In genomic region chr2:221518201-221518936, GRCh38 we compare ENCODE assay signal across 9 cellular contexts. TPM values are rescaled to one million over a fixed set of nuclear protein-coding genes. Genes with fewer than 3 reads are reported as not detected.
A peak's percentile ranks its signal among the peaks of the same experiment; 100 is the strongest.
DNase-seq lines count a peak whose midpoint lies in the region; ATAC-seq, FAIRE-seq and TF ChIP-seq lines count a peak whose summit lies in the region.
"Had no signal": no experiment of that assay in that cellular context is flagged by ENCODE, and none has a peak within 500 bp of the region (broad histone marks: within the 10 kb centered on the region; RNA-seq: fewer than 3 reads in every experiment).

No MANE protein-coding gene starts in this region.

- intact Hi-C loops in GM12878 (cut with micrococcal nuclease; ENCODE audit: unreplicated experiment) (loop anchor here (2.0 to 5.0 kb wide), 2 partner anchors 39 to 54 kb away; partner anchors contain the start of gene EPHA4), stomach (cut with DNase I; ENCODE audit: low total_unique reads) (no loop called here)

- H3K36me3 ChIP-seq in GM12878 (ENCODE audit: control insufficient read depth in 2 of 2, insufficient read depth in 2 of 2, low read length in 1 of 2): no peaks in the 10 kb centered on the region
- H3K36me3 ChIP-seq in stomach: no peaks in the 10 kb centered on the region
- H3K36me3 ChIP-seq: cardiac muscle cell had no signal

- H3K27me3 ChIP-seq in GM12878 (replicated peaks in 1 of 2; ENCODE audit: control insufficient read depth in 2 of 2, insufficient read depth in 2 of 2, low read length in 1 of 2) (no peaks in the 10 kb centered on the region), stomach (no peaks in the 10 kb centered on the region)
- H3K27me3 ChIP-seq: cardiac muscle cell had no signal

- in situ Hi-C loops in GM12878 (cut with MboI): no loop called here

- H3K4me2 ChIP-seq in GM12878 (ENCODE audit: control insufficient read depth, insufficient read depth): peak overlapping the region; percentile 73

- SMC1A ChIA-PET in GM12878 (lab: Charles Lee; ENCODE audit: uncharacterized antibody, unreplicated experiment): no interaction called here

- TF ChIP-seq EP300 in GM12878 (IDR thresholded peaks at IDR 0.05; ENCODE audit: borderline replicate concordance in 1 of 2, control insufficient read depth in 1 of 2, low read depth in 2 of 2, low read length in 2 of 2) (peak in 1 of 2 experiments; percentile 81; a peak in 2 of 4 replicates), stomach (IDR thresholded peaks at IDR 0.05) (no peak)

- no peak for FAIRE-seq in GM12878 (lab: Jason Lieb, UNC)
- no peak for FAIRE-seq in GM19239 (lab: Jason Lieb, UNC)

- no peak for TF ChIP-seq RAD21 in GM12878 (IDR thresholded peaks at IDR 0.05; ENCODE audit: insufficient read depth, low read depth, low read length)

- ATAC-seq in GM19463 (IDR thresholded peaks at IDR 0.05; ENCODE audit: unreplicated experiment): peak; percentile 45
- peak; percentile 40 for ATAC-seq in HG03442 (IDR thresholded peaks at IDR 0.05; ENCODE audit: unreplicated experiment)
- ATAC-seq in GM12878: peak; percentile 78

- no peak for TF ChIP-seq POLR2A in GM12878 (IDR thresholded peaks at IDR 0.05; ENCODE audit: low read depth, low read length)
- TF ChIP-seq POLR2A in stomach (IDR thresholded peaks at IDR 0.05): no peak

- H3K4me1 ChIP-seq in GM12878 (ENCODE audit: control insufficient read depth, insufficient read depth, low read length) (peaks cover 27% of the 10 kb centered on the region), stomach (peaks cover 30 to 49% (median 39%) of the 10 kb centered on the region in 4 donors)

- H3K4me3 ChIP-seq in GM12878 (no peak overlapping the region), stomach (peak overlapping the region in 2 of 4 donors; percentile 1 to 2)
- H3K4me3 ChIP-seq: cardiac muscle cell had no signal

- BruUV-seq in GM12878 (replicated peaks; lab: Mats Ljungman, UMichigan): no TSS peak

- peak overlapping the region; percentile 39 for H3K27ac ChIP-seq in GM12878 (ENCODE audit: control insufficient read depth, insufficient read depth)
- H3K27ac ChIP-seq in stomach: peak overlapping the region in 4 of 5 donors; percentile 25 to 61 (median 50)
- H3K27ac ChIP-seq: cardiac muscle cell had no signal

- TF ChIP-seq CTCF in GM12878 (IDR thresholded peaks at IDR 0.05 in 2 of 3, conservative IDR thresholded peaks at IDR 0.05 in 1 of 3; ENCODE audit: control insufficient read depth in 2 of 3, extremely low read depth in 1 of 3, insufficient read depth in 1 of 3, low read depth in 3 of 3, low read length in 3 of 3): no peak
- TF ChIP-seq CTCF in stomach (IDR thresholded peaks at IDR 0.05): no peak

- POLR2A ChIA-PET in GM12878 (lab: Charles Lee): no interaction called here

- no peaks in the 10 kb centered on the region for H3K9me3 ChIP-seq in GM12878 (replicated peaks; ENCODE audit: control insufficient read depth, insufficient read depth, low read length)
- H3K9me3 ChIP-seq in stomach: no peaks in the 10 kb centered on the region

- RAD21 ChIA-PET in GM12878 (lab: Charles Lee; ENCODE audit: unreplicated experiment): no interaction called here

- H3K79me2 ChIP-seq in GM12878 (ENCODE audit: control insufficient read depth, insufficient read depth, low read length): no peaks in the 10 kb centered on the region

- WGBS in GM12878 (ENCODE audit: insufficient coverage, insufficient replicate concordance, low lambda C conversion rate, missing lambda C conversion rate): 2% methylated on average over 7 of the region's 7 CpGs
- 26 to 48% (median 35%) methylated on average over 7 of the region's 7 CpGs for WGBS in stomach, 5 donors

- H2AFZ ChIP-seq in GM12878 (ENCODE audit: control insufficient read depth, low read depth, low read length): peak overlapping the region; percentile 50

- H4K20me1 ChIP-seq in GM12878 (ENCODE audit: control insufficient read depth, insufficient read depth): no peaks in the 10 kb centered on the region

- CTCF ChIA-PET in GM12878 (lab: Yijun Ruan, JAX): interaction anchor here (0.5 to 1.0 kb wide), 3 partner anchors 11 to 257 kb away, joined by 3 to 4 read pairs (median 3); no protein-coding TSS in a partner anchor

- peak; percentile 18 for DNase-seq in Daoy (ENCODE audit: low read depth)
- no peak for DNase-seq in GM12878 (ENCODE audit: low read depth, low spot score)
- no peak for DNase-seq in stomach
- DNase-seq in GM19239 (ENCODE audit: insufficient read length, low spot score): no peak
- no peak for DNase-seq in retina
- DNase-seq in NCI-H1105 treated with DMSO at 0.1 percent for 48 hours (lab: John Stamatoyannopoulos, UW): no peak

- no peak overlapping the region for H3K9ac ChIP-seq in GM12878 (ENCODE audit: control insufficient read depth, insufficient read depth, low read length)

TF ChIP-seq in GM12878, 131 proteins besides CTCF, POLR2A, EP300 and RAD21:
- no peak for TF ChIP-seq USF1 (IDR thresholded peaks at IDR 0.05; ENCODE audit: borderline replicate concordance, extremely low read length, insufficient read depth, low read depth, low read length)
- TF ChIP-seq SKIL (IDR thresholded peaks at IDR 0.05; ENCODE audit: low read depth, poor library complexity, severe bottlenecking): peak; percentile 77
- TF ChIP-seq IKZF2 (IDR thresholded peaks at IDR 0.05): peak in 1 of 2 experiments; percentile 52; a peak in 2 of 4 replicates
- peak; percentile 6; the same call in 1 of the 2 replicates for TF ChIP-seq CBX5 (IDR thresholded peaks at IDR 0.05; ENCODE audit: low read depth)
- TF ChIP-seq ESRRA (IDR thresholded peaks at IDR 0.05; ENCODE audit: low read length): no peak
- TF ChIP-seq TCF12 (IDR thresholded peaks at IDR 0.05; ENCODE audit: low read depth, low read length): 0 out of 2 replicates have a peak, but pooled peaks have one; percentile 32
- TF ChIP-seq NBN (IDR thresholded peaks at IDR 0.05): peak; percentile 10; the same call in 1 of the 2 replicates
- TF ChIP-seq ZNF24 (IDR thresholded peaks at IDR 0.05): peak; percentile 97
- TF ChIP-seq DPF2 (IDR thresholded peaks at IDR 0.05): no peak
- no peak for TF ChIP-seq BCL11A (IDR thresholded peaks at IDR 0.05; ENCODE audit: low read depth, low read length)

RNA-seq across cellular contexts. Expression of gene EPHA4, which starts 53.7 kb away (rescaled TPM):
- 5.1 and 7.5 TPM in 2 replicates for total RNA-seq in Daoy (2014; rRNA removed; shearing (Covaris generic))
- total RNA-seq in GM12878 (2013; cell fraction: nucleolus; rRNA removed): 0.93 and 1.0 TPM in 2 replicates
- total RNA-seq in GM12878 (2014; rRNA removed) (0.11 and 0.23 TPM in 2 replicates), GM12878 (2014; rRNA removed; fragmentation: Illumina TruSeq; extraction: Trizol) (0.23 and 0.67 TPM in 2 replicates), GM12878 (2021) (0.33 and 0.35 TPM in 2 replicates), stomach (10 to 100 TPM in 3 of 5 donors, 1 to 10 TPM in 2; 1.2 to 28.1 (median 11.0) TPM)
- 0.24 TPM for polyA plus RNA-seq in GM12878 (2011; ENCODE audit: low read depth)
- polyA plus RNA-seq in GM12878 (2011; rRNA removed) (1.1 and 1.5 TPM in 2 replicates), GM12878 (2014; fragmentation: Illumina TruSeq; extraction: Trizol) (0.50 TPM in 1 of 2 replicates, not detected in the other), GM12878 (2014; fragmentation: Nextera tagmentation; extraction: Ambion mirVana) (under 1 TPM in 1 of 2 experiments, not detected in 1; 0.16 TPM), GM12878 (2014; rRNA removed) (0.06 and 0.14 TPM in 2 replicates), GM12878 (2016; fragmentation: Nextera tagmentation; extraction: Ambion mirVana) (under 1 TPM; 0.08 to 0.74 TPM), stomach (1 to 10 TPM in 1 of 3 donors, under 1 TPM in 1, not detected in 1; 0.56 to 5.8 TPM)
- 1.3 and 1.6 TPM in 2 replicates for polyA plus RNA-seq in GM12878 (2011; cell fraction: cytosol; rRNA removed)
- polyA plus RNA-seq in GM12878 (2011; cell fraction: nucleus; rRNA removed): 1.1 and 1.5 TPM in 2 replicates
- polyA plus RNA-seq in GM12878 (2012): 0.35 and 0.42 TPM in 2 replicates
- 1.4 and 2.3 TPM in 2 replicates for polyA minus RNA-seq in GM12878 (2011; rRNA and poly(A)+ RNA removed)
- 0.94 and 1.8 TPM in 2 replicates for polyA minus RNA-seq in GM12878 (2011; cell fraction: cytosol; rRNA and poly(A)+ RNA removed)
- 2.3 and 4.2 TPM in 2 replicates for polyA minus RNA-seq in GM12878 (2011; cell fraction: nucleus; rRNA and poly(A)+ RNA removed)
